ENCODE assay signal across 2 cellular contexts in the genomic region with DNA sequence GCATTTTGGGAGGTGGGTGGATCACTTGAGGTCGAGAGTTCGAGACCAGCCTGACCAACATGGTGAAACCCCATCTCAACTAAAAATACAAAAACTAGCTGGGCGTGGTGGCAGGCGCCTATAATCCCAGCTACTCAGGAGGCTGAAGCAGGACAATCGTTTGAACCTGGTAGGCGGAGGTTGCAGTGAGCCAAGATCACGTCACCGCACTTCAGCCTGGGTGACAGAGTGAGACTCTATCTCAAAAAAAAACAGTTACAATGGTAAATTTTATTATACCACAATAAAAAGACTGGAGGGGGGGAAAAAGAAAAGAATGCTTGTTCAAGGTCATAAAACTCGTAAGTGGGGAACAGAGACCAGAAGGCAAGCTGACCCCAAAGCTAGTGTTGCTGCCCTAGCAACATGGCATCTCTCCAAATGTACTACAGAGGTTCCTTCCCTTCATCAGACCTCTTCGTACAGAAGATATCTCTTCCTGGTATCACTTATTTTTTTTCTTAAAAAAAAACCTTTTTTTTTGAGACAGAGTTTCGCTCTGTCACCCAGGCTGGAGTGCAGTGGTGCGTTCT. TPM values are rescaled to one million over a fixed set of nuclear protein-coding genes. Genes with fewer than 3 reads are reported as not detected.
"Had no signal": no experiment of that assay in that cellular context is flagged by ENCODE, and none has a peak within 500 bp of the region (broad histone marks: within the 10 kb centered on the region; RNA-seq: fewer than 3 reads in every experiment).

No MANE protein-coding gene starts in this region.

RNA-seq across cellular contexts. Expression of a gene that starts 58.9 kb away (rescaled TPM):
- total RNA-seq: cardiac muscle cell; T-helper 1 cell treated with Interleukin-12 subunit alpha and Interleukin-12 subunit beta and Interleukin-4 antibody, amounts not matched to agents 30 ng/mL and 1 ng/mL, for 36 hours had no signal
